In the genomic region with DNA sequence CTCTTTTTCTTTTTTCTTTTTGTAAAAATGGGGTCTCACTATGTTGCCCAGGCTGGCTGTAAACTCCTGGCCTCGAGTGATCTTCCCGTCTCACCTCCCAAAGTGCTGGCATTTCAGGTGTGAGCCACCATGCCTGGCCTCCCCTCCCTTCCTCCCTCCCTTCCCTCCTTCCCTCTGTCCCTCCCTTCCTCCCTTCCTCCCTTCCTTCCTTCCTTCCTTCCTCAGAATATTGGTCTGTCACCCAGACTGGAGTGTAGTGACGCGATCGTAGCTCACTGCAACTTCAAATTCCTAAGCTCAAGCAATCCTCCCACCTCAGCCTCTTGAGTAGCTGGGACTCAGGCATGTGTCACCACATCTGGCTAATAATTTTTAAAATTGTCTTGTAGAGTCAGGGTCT, we compare ENCODE assay signal across 1 cellular context.
TF ChIP-seq lines count a peak whose summit lies in the region.

No MANE protein-coding gene starts in this region.

TF ChIP-seq in HepG2, 621 proteins besides CTCF, POLR2A, EP300 and RAD21:
- TF ChIP-seq ZNF530 (CRISPR knock-in tag; IDR thresholded peaks at IDR 0.05; ENCODE audit: low read depth): no peak
- peak; percentile 27; the same call in 1 of the 2 replicates for TF ChIP-seq ZNF121 (CRISPR knock-in tag; IDR thresholded peaks at IDR 0.05)
